Comparison of ENCODE assay signal across 17 cellular contexts in the genomic region with DNA sequence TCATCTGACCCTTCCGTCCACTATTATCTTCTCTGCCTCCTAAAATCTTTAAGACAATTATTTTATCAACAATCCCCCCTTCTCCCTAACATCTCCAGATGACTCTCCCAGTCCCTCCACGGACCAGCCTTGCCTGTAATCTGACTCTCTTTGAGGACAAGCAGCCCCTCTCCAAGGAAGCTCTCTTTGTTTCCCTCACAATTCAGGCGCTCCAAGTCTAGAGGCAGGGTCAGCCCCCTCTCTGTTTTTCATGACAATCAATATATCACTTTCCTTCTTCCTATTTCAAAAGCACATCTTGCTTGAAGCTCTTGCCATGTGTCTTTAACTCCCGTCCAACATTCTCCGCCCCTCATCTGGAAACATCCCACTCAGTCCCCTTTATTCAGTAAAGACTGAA.
"Had no signal": no experiment of that assay in that cellular context is flagged by ENCODE, and none has a peak within 500 bp of the region (broad histone marks: within the 10 kb centered on the region; RNA-seq: fewer than 3 reads in every experiment).

No MANE protein-coding gene starts in this region.

- ATAC-seq: activated CD4-positive, alpha-beta T cell treated with anti-CD3 and anti-CD28 coated beads for 36 hours; body of pancreas; natural killer cell had no signal

- H3K27me3 ChIP-seq: body of pancreas, dorsolateral prefrontal cortex, tibial nerve, uterus had no signal

- H3K4me3 ChIP-seq: body of pancreas, dorsolateral prefrontal cortex, tibial nerve, uterus had no signal

- H3K27ac ChIP-seq: body of pancreas, dorsolateral prefrontal cortex, tibial nerve had no signal

- DNase-seq: activated CD4-positive, alpha-beta memory T cell treated with anti-CD3 and anti-CD28 coated beads for 36 hours; activated CD4-positive, alpha-beta T cell treated with anti-CD3 and anti-CD28 coated beads for 36 hours; activated naive CD4-positive, alpha-beta T cell treated with Interleukin-2 at 50 U/mL for 16 hours; activated naive CD8-positive, alpha-beta T cell treated with anti-CD3 and anti-CD28 coated beads, Interleukin-2, amount 10 ng/mL, durations not matched to agents 7 days and 5 days; amygdala; body of pancreas; caudate nucleus; dorsolateral prefrontal cortex; erythroblast; foreskin melanocyte; glutamatergic neuron; hypothalamus; mesenchymal stem cell; natural killer cell; uterus had no signal

- H3K9me3 ChIP-seq: body of pancreas, uterus had no signal

- H3K4me1 ChIP-seq: body of pancreas, tibial nerve had no signal

- FAIRE-seq: colon had no signal

- H3K36me3 ChIP-seq: tibial nerve, uterus had no signal
